ENCODE assay signal across 8 cellular contexts in the genomic region with DNA sequence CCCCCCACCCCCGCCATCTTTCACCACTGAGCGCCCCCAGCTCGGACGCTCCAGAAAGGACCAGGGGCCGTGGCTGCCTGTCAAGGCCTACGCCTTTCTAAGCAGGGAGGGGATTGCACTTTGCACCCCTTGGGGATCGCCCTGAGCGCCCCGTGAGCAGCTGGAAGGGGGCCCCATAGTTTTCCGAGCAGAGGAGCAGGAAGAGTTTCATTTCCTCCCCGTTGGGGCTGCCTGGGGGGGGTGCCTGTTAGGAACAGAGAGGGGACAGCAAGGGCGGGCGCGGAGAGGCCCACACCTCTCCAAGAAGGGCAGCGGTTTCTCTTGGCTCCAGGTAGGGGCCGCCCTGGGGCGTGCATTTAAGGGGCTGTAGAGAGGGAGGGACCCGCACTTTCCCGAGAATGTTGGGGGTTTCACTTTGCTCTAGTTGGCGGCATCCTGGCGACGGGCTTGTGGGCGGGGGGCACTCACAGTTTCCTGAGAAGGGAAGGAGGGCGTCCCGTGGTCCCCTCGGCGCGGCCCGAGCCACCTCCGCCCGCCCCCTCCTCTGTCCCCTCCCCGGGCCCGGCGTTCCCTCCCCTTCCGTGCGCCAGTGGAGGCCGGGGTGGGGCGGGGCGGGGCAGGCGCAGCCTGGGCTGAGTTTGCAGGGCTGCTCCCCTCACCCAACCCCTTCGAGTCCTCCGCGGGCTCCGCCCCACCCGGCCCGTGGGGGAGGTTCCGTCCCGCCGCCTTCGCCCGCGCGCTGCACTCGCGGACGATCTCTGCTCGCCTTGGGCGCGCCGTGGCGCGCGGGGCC.
DNase-seq lines count a peak whose midpoint lies in the region; ATAC-seq and TF ChIP-seq lines count a peak whose summit lies in the region.

No MANE protein-coding gene starts in this region.

- peak; percentile 75 for ATAC-seq in GM19468 (IDR thresholded peaks at IDR 0.05; ENCODE audit: extremely low read depth, unreplicated experiment)
- ATAC-seq in esophagus mucosa = peak; percentile 99
- ATAC-seq in natural killer cell = peak; percentile 90 to 97 (median 94)
- ATAC-seq in stimulated activated naive CD8-positive, alpha-beta T cell treated with anti-CD3 and anti-CD28 coated beads, Interleukin-15, amount 100 ng/mL, for 72 hours = peak; percentile 95

- intact Hi-C loops in natural killer cell (cut with micrococcal nuclease) = loop anchor here (2.0 kb wide), 1 partner anchor 1156 kb away; the partner anchor contains the start of gene ASMTL

- H3K9me3 ChIP-seq in BLaER1 treated with 17β-estradiol and CSF1 and Interleukin-3, amounts not matched to agents 10 nM and 100 nM (replicated peaks in 1 of 11) = peaks cover 0 to 7% (median 0%) of the 10 kb centered on the region in 11 experiments; a peak in 3 of 22 replicates

- H3K9me3 Mint-ChIP-seq in natural killer cell = no peaks in the 10 kb centered on the region
- peaks cover 5 to 11% of the 10 kb centered on the region in 2 donors for H3K9me3 Mint-ChIP-seq in stimulated activated naive CD8-positive, alpha-beta T cell treated with anti-CD3 and anti-CD28 coated beads, Interleukin-15, amount 100 ng/mL, for 72 hours

- peak overlapping the region; percentile 65 to 87 for H3K27ac Mint-ChIP-seq in natural killer cell
- H3K27ac Mint-ChIP-seq in stimulated activated naive CD8-positive, alpha-beta T cell treated with anti-CD3 and anti-CD28 coated beads, Interleukin-15, amount 100 ng/mL, for 72 hours = peak overlapping the region; percentile 81 to 95

- H3K36me3 Mint-ChIP-seq in natural killer cell = peaks cover 13% of the 10 kb centered on the region

- H3K27me3 Mint-ChIP-seq in natural killer cell (ENCODE audit: low read depth in 2 of 2) = no peaks in the 10 kb centered on the region
- no peaks in the 10 kb centered on the region for H3K27me3 Mint-ChIP-seq in stimulated activated naive CD8-positive, alpha-beta T cell treated with anti-CD3 and anti-CD28 coated beads, Interleukin-15, amount 100 ng/mL, for 72 hours

- peak overlapping the region; percentile 79 to 93 (median 82) for H3K27ac ChIP-seq in BLaER1 treated with 17β-estradiol and CSF1 and Interleukin-3, amounts not matched to agents 10 nM and 100 nM

- H3K4me1 Mint-ChIP-seq in natural killer cell = peaks cover 34 to 47% of the 10 kb centered on the region in 2 donors
- H3K4me1 Mint-ChIP-seq in stimulated activated naive CD8-positive, alpha-beta T cell treated with anti-CD3 and anti-CD28 coated beads, Interleukin-15, amount 100 ng/mL, for 72 hours = peaks cover 52% of the 10 kb centered on the region

- peak overlapping the region; percentile 94 for H3K4me3 Mint-ChIP-seq in natural killer cell
- peak overlapping the region; percentile 94 to 98 for H3K4me3 Mint-ChIP-seq in stimulated activated naive CD8-positive, alpha-beta T cell treated with anti-CD3 and anti-CD28 coated beads, Interleukin-15, amount 100 ng/mL, for 72 hours

- no peak for TF ChIP-seq CTCF in natural killer cell (IDR thresholded peaks at IDR 0.05)

- H3K9ac ChIP-seq in BLaER1 treated with 17β-estradiol and CSF1 and Interleukin-3, amounts not matched to agents 10 nM and 100 nM = peak overlapping the region; percentile 79 to 95 (median 86)

- DNase-seq in HT-29 (ENCODE audit: low spot score) (peak; percentile 55), natural killer cell (peak; percentile 68), NCI-H2171 (lab: John Stamatoyannopoulos, UW) (no peak)
- peak; percentile 95 for DNase-seq in activated CD8-positive, alpha-beta memory T cell treated with anti-CD3 and anti-CD28 coated beads for 24 hours
- peak; percentile 82 to 88 for DNase-seq in stimulated activated naive CD8-positive, alpha-beta T cell treated with anti-CD3 and anti-CD28 coated beads, Interleukin-15, amount 100 ng/mL, for 72 hours

- H3K36me3 ChIP-seq in BLaER1 treated with 17β-estradiol and CSF1 and Interleukin-3, amounts not matched to agents 10 nM and 100 nM = peaks cover 16 to 31% (median 25%) of the 10 kb centered on the region in 11 experiments; a peak in 21 of 22 replicates

- no peaks in the 10 kb centered on the region for H3K27me3 ChIP-seq in BLaER1 treated with 17β-estradiol and CSF1 and Interleukin-3, amounts not matched to agents 10 nM and 100 nM

- peak overlapping the region; percentile 79 to 98 (median 84) for H3K4me3 ChIP-seq in BLaER1 treated with 17β-estradiol and CSF1 and Interleukin-3, amounts not matched to agents 10 nM and 100 nM

- H3K4me1 ChIP-seq in BLaER1 treated with 17β-estradiol and CSF1 and Interleukin-3, amounts not matched to agents 10 nM and 100 nM = peaks cover 39 to 52% (median 46%) of the 10 kb centered on the region in 10 experiments

- peak overlapping the region; percentile 81 to 98 (median 91) for H3K4me2 ChIP-seq in BLaER1 treated with 17β-estradiol and CSF1 and Interleukin-3, amounts not matched to agents 10 nM and 100 nM

- H4K20me1 ChIP-seq in BLaER1 treated with 17β-estradiol and CSF1 and Interleukin-3, amounts not matched to agents 10 nM and 100 nM = peaks cover 0 to 25% (median 0%) of the 10 kb centered on the region in 11 experiments; a peak in 6 of 22 replicates
